Comparison of ENCODE assay signal across 1 cellular context in the genomic region with DNA sequence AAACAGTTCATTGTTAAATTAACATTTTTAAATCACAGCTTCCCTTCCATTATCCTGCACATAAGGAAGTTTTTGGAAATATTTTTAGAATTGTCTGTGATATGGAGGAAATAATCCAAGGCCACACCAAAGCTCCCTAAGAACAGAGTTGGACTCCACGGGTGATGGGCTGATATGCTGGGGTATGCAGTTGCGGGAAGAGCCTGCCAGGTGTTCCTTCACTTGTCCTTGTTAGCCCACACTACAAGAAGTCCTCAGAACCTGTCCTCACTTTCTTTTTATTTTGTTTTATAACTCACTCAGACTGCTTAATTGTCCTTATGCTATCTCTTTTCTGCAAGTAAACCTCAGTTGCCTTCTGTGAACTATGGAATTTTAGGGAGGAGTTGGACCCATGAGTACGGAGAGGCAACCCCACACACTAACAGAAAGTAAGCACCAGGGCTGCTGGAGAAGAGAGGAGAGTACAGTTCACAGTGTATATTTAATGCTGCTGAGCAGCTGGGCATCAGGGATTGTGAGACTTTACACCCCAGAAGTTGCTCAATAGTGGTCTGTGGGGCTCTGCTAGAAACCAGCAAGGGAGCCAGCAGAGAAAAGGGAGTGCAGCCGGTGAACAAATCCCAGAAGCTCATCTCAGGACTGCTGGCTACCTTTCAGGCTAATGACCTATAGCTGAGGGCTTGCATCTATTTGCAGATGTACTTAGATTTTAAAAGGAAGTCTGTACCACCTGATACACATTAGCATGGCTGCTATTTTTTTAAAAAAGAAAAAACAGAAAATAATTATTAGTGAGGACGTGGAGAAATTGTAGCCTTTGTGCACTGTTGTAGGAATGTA.
A peak's percentile ranks its signal among the peaks of the same experiment; 100 is the strongest.
TF ChIP-seq lines count a peak whose summit lies in the region.

No MANE protein-coding gene starts in this region.

TF ChIP-seq in HepG2, 621 proteins besides CTCF, POLR2A, EP300 and RAD21 (continued from another document and continues in another):
- TF ChIP-seq KMT2B (CRISPR knock-in tag; IDR thresholded peaks at IDR 0.05) (peak; percentile 54), DPF2 (CRISPR knock-in tag; IDR thresholded peaks at IDR 0.05; ENCODE audit: borderline replicate concordance, low read depth) (peak; percentile 85), ZNF556 (CRISPR knock-in tag; IDR thresholded peaks at IDR 0.05; ENCODE audit: borderline replicate concordance) (peak; percentile 93; the same call in 1 of the 2 replicates), RBFOX2 (IDR thresholded peaks at IDR 0.05; ENCODE audit: low read depth, low read length) (no peak), ZNF772 (CRISPR knock-in tag; IDR thresholded peaks at IDR 0.05) (0 out of 2 replicates have a peak, but pooled peaks have one; percentile 85), CBFB (CRISPR knock-in tag; IDR thresholded peaks at IDR 0.05) (peak; percentile 39; the same call in 1 of the 2 replicates), SALL1 (CRISPR knock-in tag; IDR thresholded peaks at IDR 0.05) (peak; percentile 98), ZNF724P (CRISPR knock-in tag; IDR thresholded peaks at IDR 0.05; ENCODE audit: borderline replicate concordance) (no peak), DR1 (CRISPR knock-in tag; IDR thresholded peaks at IDR 0.05) (no peak), KMT2A (CRISPR knock-in tag; IDR thresholded peaks at IDR 0.05) (peak; percentile 57; the same call in 1 of the 2 replicates), SP1 (IDR thresholded peaks at IDR 0.05) (no peak), SP1 (CRISPR knock-in tag; IDR thresholded peaks at IDR 0.05) (no peak), ZSCAN31 (CRISPR knock-in tag; IDR thresholded peaks at IDR 0.05; ENCODE audit: low read depth) (peak; percentile 94), CREM (IDR thresholded peaks at IDR 0.05) (peak; percentile 52; the same call in 1 of the 2 replicates), CREM (CRISPR knock-in tag; IDR thresholded peaks at IDR 0.05) (no peak), SMARCC2 (IDR thresholded peaks at IDR 0.05) (no peak), PCBP1 (IDR thresholded peaks at IDR 0.05; ENCODE audit: borderline replicate concordance, low read depth, low read length) (no peak), FOXO1 (CRISPR knock-in tag; IDR thresholded peaks at IDR 0.05) (peak; percentile 87), HCFC1 (IDR thresholded peaks at IDR 0.05; ENCODE audit: low read depth, low read length) (no peak), TBL1XR1 (IDR thresholded peaks at IDR 0.05; ENCODE audit: borderline replicate concordance, low read length, partially characterized antibody) (peak; percentile 56), GMEB1 (CRISPR knock-in tag; IDR thresholded peaks at IDR 0.05; ENCODE audit: borderline replicate concordance) (peak; percentile 52; the same call in 1 of the 2 replicates), ZNF383 (CRISPR knock-in tag; IDR thresholded peaks at IDR 0.05; ENCODE audit: borderline replicate concordance) (no peak), SRSF9 (IDR thresholded peaks at IDR 0.05; ENCODE audit: borderline replicate concordance, insufficient read depth, low read depth, low read length, poor library complexity, severe bottlenecking) (no peak), CCDC6 (CRISPR knock-in tag; IDR thresholded peaks at IDR 0.05) (no peak), GATA4 (IDR thresholded peaks at IDR 0.05; ENCODE audit: borderline replicate concordance, low read depth) (no peak), JARID2 (CRISPR knock-in tag; IDR thresholded peaks at IDR 0.05; ENCODE audit: insufficient replicate concordance) (no peak), ZNF761 (CRISPR knock-in tag; conservative IDR thresholded peaks at IDR 0.05) (peak; percentile 62; the same call in 1 of the 2 replicates), GABPA (IDR thresholded peaks at IDR 0.05; ENCODE audit: low read depth, low read length) (no peak), GABPA (CRISPR knock-in tag; IDR thresholded peaks at IDR 0.05; ENCODE audit: low read depth) (no peak), SMYD3 (CRISPR knock-in tag; IDR thresholded peaks at IDR 0.05) (peak; percentile 69; the same call in 1 of the 2 replicates), AHR (CRISPR knock-in tag; IDR thresholded peaks at IDR 0.05) (peak; percentile 57; the same call in 1 of the 2 replicates), HES4 (CRISPR knock-in tag; IDR thresholded peaks at IDR 0.05; ENCODE audit: borderline replicate concordance) (no peak), MEIS1 (CRISPR knock-in tag; IDR thresholded peaks at IDR 0.05; ENCODE audit: borderline replicate concordance) (no peak), ZNF160 (CRISPR knock-in tag; IDR thresholded peaks at IDR 0.05) (no peak), TARDBP (CRISPR knock-in tag; IDR thresholded peaks at IDR 0.05) (peak; percentile 91), SNAPC2 (CRISPR knock-in tag; IDR thresholded peaks at IDR 0.05) (peak; percentile 41; the same call in 1 of the 2 replicates), ZNF484 (CRISPR knock-in tag; IDR thresholded peaks at IDR 0.05; ENCODE audit: borderline replicate concordance, low read depth) (no peak)
- TF ChIP-seq, protein P1, sequence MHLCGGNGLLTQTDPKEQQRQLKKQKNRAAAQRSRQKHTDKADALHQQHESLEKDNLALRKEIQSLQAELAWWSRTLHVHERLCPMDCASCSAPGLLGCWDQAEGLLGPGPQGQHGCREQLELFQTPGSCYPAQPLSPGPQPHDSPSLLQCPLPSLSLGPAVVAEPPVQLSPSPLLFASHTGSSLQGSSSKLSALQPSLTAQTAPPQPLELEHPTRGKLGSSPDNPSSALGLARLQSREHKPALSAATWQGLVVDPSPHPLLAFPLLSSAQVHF (CRISPR knock-in tag; IDR thresholded peaks at IDR 0.05) = no peak
- TF ChIP-seq, protein P2, sequence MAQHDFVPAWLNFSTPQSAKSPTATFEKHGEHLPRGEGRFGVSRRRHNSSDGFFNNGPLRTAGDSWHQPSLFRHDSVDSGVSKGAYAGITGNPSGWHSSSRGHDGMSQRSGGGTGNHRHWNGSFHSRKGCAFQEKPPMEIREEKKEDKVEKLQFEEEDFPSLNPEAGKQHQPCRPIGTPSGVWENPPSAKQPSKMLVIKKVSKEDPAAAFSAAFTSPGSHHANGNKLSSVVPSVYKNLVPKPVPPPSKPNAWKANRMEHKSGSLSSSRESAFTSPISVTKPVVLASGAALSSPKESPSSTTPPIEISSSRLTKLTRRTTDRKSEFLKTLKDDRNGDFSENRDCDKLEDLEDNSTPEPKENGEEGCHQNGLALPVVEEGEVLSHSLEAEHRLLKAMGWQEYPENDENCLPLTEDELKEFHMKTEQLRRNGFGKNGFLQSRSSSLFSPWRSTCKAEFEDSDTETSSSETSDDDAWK (CRISPR knock-in tag; IDR thresholded peaks at IDR 0.05) = no peak
- TF ChIP-seq, protein P3, sequence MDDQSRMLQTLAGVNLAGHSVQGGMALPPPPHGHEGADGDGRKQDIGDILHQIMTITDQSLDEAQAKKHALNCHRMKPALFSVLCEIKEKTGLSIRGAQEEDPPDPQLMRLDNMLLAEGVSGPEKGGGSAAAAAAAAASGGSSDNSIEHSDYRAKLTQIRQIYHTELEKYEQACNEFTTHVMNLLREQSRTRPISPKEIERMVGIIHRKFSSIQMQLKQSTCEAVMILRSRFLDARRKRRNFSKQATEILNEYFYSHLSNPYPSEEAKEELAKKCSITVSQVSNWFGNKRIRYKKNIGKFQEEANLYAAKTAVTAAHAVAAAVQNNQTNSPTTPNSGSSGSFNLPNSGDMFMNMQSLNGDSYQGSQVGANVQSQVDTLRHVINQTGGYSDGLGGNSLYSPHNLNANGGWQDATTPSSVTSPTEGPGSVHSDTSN (CRISPR knock-in tag; IDR thresholded peaks at IDR 0.05; ENCODE audit: borderline replicate concordance) = no peak
- TF ChIP-seq, protein P4, sequence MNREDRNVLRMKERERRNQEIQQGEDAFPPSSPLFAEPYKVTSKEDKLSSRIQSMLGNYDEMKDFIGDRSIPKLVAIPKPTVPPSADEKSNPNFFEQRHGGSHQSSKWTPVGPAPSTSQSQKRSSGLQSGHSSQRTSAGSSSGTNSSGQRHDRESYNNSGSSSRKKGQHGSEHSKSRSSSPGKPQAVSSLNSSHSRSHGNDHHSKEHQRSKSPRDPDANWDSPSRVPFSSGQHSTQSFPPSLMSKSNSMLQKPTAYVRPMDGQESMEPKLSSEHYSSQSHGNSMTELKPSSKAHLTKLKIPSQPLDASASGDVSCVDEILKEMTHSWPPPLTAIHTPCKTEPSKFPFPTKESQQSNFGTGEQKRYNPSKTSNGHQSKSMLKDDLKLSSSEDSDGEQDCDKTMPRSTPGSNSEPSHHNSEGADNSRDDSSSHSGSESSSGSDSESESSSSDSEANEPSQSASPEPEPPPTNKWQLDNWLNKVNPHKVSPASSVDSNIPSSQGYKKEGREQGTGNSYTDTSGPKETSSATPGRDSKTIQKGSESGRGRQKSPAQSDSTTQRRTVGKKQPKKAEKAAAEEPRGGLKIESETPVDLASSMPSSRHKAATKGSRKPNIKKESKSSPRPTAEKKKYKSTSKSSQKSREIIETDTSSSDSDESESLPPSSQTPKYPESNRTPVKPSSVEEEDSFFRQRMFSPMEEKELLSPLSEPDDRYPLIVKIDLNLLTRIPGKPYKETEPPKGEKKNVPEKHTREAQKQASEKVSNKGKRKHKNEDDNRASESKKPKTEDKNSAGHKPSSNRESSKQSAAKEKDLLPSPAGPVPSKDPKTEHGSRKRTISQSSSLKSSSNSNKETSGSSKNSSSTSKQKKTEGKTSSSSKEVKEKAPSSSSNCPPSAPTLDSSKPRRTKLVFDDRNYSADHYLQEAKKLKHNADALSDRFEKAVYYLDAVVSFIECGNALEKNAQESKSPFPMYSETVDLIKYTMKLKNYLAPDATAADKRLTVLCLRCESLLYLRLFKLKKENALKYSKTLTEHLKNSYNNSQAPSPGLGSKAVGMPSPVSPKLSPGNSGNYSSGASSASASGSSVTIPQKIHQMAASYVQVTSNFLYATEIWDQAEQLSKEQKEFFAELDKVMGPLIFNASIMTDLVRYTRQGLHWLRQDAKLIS (CRISPR knock-in tag; IDR thresholded peaks at IDR 0.05) = no peak; the same call in 1 of the 2 replicates
- TF ChIP-seq, protein P5, sequence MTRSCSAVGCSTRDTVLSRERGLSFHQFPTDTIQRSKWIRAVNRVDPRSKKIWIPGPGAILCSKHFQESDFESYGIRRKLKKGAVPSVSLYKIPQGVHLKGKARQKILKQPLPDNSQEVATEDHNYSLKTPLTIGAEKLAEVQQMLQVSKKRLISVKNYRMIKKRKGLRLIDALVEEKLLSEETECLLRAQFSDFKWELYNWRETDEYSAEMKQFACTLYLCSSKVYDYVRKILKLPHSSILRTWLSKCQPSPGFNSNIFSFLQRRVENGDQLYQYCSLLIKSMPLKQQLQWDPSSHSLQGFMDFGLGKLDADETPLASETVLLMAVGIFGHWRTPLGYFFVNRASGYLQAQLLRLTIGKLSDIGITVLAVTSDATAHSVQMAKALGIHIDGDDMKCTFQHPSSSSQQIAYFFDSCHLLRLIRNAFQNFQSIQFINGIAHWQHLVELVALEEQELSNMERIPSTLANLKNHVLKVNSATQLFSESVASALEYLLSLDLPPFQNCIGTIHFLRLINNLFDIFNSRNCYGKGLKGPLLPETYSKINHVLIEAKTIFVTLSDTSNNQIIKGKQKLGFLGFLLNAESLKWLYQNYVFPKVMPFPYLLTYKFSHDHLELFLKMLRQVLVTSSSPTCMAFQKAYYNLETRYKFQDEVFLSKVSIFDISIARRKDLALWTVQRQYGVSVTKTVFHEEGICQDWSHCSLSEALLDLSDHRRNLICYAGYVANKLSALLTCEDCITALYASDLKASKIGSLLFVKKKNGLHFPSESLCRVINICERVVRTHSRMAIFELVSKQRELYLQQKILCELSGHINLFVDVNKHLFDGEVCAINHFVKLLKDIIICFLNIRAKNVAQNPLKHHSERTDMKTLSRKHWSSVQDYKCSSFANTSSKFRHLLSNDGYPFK (CRISPR knock-in tag; IDR thresholded peaks at IDR 0.05; ENCODE audit: borderline replicate concordance) = peak; percentile 26; the same call in 1 of the 2 replicates
- TF ChIP-seq, protein P6, sequence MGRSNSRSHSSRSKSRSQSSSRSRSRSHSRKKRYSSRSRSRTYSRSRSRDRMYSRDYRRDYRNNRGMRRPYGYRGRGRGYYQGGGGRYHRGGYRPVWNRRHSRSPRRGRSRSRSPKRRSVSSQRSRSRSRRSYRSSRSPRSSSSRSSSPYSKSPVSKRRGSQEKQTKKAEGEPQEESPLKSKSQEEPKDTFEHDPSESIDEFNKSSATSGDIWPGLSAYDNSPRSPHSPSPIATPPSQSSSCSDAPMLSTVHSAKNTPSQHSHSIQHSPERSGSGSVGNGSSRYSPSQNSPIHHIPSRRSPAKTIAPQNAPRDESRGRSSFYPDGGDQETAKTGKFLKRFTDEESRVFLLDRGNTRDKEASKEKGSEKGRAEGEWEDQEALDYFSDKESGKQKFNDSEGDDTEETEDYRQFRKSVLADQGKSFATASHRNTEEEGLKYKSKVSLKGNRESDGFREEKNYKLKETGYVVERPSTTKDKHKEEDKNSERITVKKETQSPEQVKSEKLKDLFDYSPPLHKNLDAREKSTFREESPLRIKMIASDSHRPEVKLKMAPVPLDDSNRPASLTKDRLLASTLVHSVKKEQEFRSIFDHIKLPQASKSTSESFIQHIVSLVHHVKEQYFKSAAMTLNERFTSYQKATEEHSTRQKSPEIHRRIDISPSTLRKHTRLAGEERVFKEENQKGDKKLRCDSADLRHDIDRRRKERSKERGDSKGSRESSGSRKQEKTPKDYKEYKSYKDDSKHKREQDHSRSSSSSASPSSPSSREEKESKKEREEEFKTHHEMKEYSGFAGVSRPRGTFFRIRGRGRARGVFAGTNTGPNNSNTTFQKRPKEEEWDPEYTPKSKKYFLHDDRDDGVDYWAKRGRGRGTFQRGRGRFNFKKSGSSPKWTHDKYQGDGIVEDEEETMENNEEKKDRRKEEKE (IDR thresholded peaks at IDR 0.05) = no peak
- TF ChIP-seq, protein P7, sequence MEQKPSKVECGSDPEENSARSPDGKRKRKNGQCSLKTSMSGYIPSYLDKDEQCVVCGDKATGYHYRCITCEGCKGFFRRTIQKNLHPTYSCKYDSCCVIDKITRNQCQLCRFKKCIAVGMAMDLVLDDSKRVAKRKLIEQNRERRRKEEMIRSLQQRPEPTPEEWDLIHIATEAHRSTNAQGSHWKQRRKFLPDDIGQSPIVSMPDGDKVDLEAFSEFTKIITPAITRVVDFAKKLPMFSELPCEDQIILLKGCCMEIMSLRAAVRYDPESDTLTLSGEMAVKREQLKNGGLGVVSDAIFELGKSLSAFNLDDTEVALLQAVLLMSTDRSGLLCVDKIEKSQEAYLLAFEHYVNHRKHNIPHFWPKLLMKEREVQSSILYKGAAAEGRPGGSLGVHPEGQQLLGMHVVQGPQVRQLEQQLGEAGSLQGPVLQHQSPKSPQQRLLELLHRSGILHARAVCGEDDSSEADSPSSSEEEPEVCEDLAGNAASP (CRISPR knock-in tag; IDR thresholded peaks at IDR 0.05; ENCODE audit: borderline replicate concordance) = no peak; the same call in 1 of the 2 replicates
